Comparison of ENCODE assay signal across 25 cellular contexts in the genomic region with DNA sequence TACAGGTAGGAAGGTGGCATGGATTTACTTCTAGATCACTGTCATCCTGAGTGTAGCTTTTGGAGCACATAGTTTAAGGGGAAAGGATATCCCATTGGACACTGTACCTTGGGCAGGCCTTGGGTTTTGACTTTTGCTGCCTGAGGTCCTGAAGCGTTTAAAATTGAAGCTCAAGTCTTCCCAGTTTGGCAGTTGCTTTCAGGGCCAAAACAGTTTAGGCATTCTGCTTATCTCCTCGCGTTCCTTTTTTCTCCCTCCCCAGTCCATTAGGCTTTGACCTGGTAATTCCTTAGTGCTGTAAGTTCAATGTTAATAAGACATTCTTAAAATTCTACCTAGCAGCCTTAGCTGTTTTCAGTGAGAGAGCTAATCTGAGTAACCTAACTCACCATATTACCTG. TPM values are rescaled to one million over a fixed set of nuclear protein-coding genes. Genes with fewer than 3 reads are reported as not detected.
A peak's percentile ranks its signal among the peaks of the same experiment; 100 is the strongest.
DNase-seq lines count a peak whose midpoint lies in the region; ATAC-seq, FAIRE-seq and TF ChIP-seq lines count a peak whose summit lies in the region.
"Had no signal": no experiment of that assay in that cellular context is flagged by ENCODE, and none has a peak within 500 bp of the region (broad histone marks: within the 10 kb centered on the region; RNA-seq: fewer than 3 reads in every experiment).

No MANE protein-coding gene starts in this region.

- H3K4me2 ChIP-seq in K562 (ENCODE audit: insufficient read depth, low read length) (no peak overlapping the region), trophoblast cell (ENCODE audit: low read length) (no peak overlapping the region)
- H3K4me2 ChIP-seq: BLaER1 treated with 17β-estradiol and CSF1 and Interleukin-3, amounts not matched to agents 10 nM and 100 nM had no signal

- H3K4me1 ChIP-seq in CD4-positive, CD25-positive, alpha-beta regulatory T cell (ENCODE audit: control insufficient read depth, insufficient read depth, low read length, poor library complexity, severe bottlenecking) = peaks cover 10% of the 10 kb centered on the region
- H3K4me1 ChIP-seq in K562 (replicated peaks in 1 of 2; ENCODE audit: control insufficient read depth in 2 of 2, insufficient read depth in 2 of 2, low read length in 2 of 2) (no peaks in the 10 kb centered on the region), trophoblast cell (ENCODE audit: control insufficient read depth in 1 of 2, insufficient read depth in 2 of 2, low read length in 2 of 2) (peaks cover 4 to 11% of the 10 kb centered on the region in 2 experiments)
- H3K4me1 ChIP-seq: BLaER1 treated with 17β-estradiol and CSF1 and Interleukin-3, amounts not matched to agents 10 nM and 100 nM had no signal

- H3K14ac ChIP-seq in trophoblast cell (ENCODE audit: low read length) = no peak overlapping the region

- no peak overlapping the region for H3K4me3 Mint-ChIP-seq in CD4-positive, CD25-positive, alpha-beta regulatory T cell
- H3K4me3 Mint-ChIP-seq: CD4-positive, alpha-beta memory T cell; IgD-negative memory B cell; T-cell had no signal

- H3K9me3 Mint-ChIP-seq in CD4-positive, CD25-positive, alpha-beta regulatory T cell = no peaks in the 10 kb centered on the region
- H3K9me3 Mint-ChIP-seq: CD4-positive, alpha-beta memory T cell; IgD-negative memory B cell; T-cell had no signal

- no peak for DNase-seq in CD4-positive, CD25-positive, alpha-beta regulatory T cell
- no peak for DNase-seq in HTR-8/SVneo (ENCODE audit: insufficient read length, low spot score)
- no peak for DNase-seq in K562 (ENCODE audit: extremely low read depth in 1 of 4, low spot score in 3 of 4)
- peak; percentile 61 to 85 for DNase-seq in trophoblast cell
- DNase-seq in foreskin fibroblast = no peak
- no peak for DNase-seq in iPS-NIHi11 (ENCODE audit: low spot score)
- DNase-seq: AML-193; CD4-positive, alpha-beta memory T cell; COR-L47; DMS 273 treated with DMSO at 0.1 percent for 48 hours; DND-41; NCI-H1048; NCI-H1417; NCI-H1694; NCI-H2081; NCI-H226; NCI-H510A; NCI-H69; RPMI8226; SHP77; T-cell had no signal

- no peak overlapping the region for H2AK5ac ChIP-seq in trophoblast cell (ENCODE audit: low read length)

- H3K23ac ChIP-seq in trophoblast cell (ENCODE audit: low read length) = no peak overlapping the region

- H3K27ac Mint-ChIP-seq in CD4-positive, CD25-positive, alpha-beta regulatory T cell = peak overlapping the region in 2 of 3 donors; percentile 43 to 48
- H3K27ac Mint-ChIP-seq: IgD-negative memory B cell had no signal

- H3K79me2 ChIP-seq in K562 (ENCODE audit: control insufficient read depth, insufficient read depth, low read length) = no peaks in the 10 kb centered on the region
- H3K79me2 ChIP-seq in trophoblast cell (ENCODE audit: control insufficient read depth, insufficient read depth, low read length, poor library complexity) = no peaks in the 10 kb centered on the region

- H3K18ac ChIP-seq in trophoblast cell (ENCODE audit: low read length) = no peak overlapping the region

- in situ Hi-C loops in K562 (cut with MboI) = no loop called here

- H4K91ac ChIP-seq in trophoblast cell (ENCODE audit: low read depth, low read length) = no peak overlapping the region

- FAIRE-seq in HTR-8/SVneo (lab: Jason Lieb, UNC) = peak; percentile 16
- no peak for FAIRE-seq in K562 (lab: Jason Lieb, UNC)
- FAIRE-seq: A204.1 had no signal

- no peak for TF ChIP-seq RAD21 in K562 (CRISPR knock-in tag; conservative IDR thresholded peaks at IDR 0.05 in 1 of 2, IDR thresholded peaks at IDR 0.05 in 1 of 2)

- H3K4ac ChIP-seq in trophoblast cell (ENCODE audit: low read depth, low read length) = no peak overlapping the region

- TF ChIP-seq EP300 in K562 (IDR thresholded peaks at IDR 0.05; ENCODE audit: low read length) = no peak

- CTCF ChIA-PET in K562 (lab: Yijun Ruan, JAX; ENCODE audit: low intra/inter-chr PET ratio) = no interaction called here

- H3K9me1 ChIP-seq in K562 (ENCODE audit: control insufficient read depth, insufficient read depth, low read length) = no peaks in the 10 kb centered on the region

- no peaks in the 10 kb centered on the region for H3K27me3 ChIP-seq in CD4-positive, CD25-positive, alpha-beta regulatory T cell (ENCODE audit: control insufficient read depth, insufficient read depth, low read length)
- H3K27me3 ChIP-seq in K562 (ENCODE audit: control insufficient read depth in 2 of 2, insufficient read depth in 2 of 2, low read length in 2 of 2) = no peaks in the 10 kb centered on the region
- no peaks in the 10 kb centered on the region for H3K27me3 ChIP-seq in trophoblast cell (ENCODE audit: insufficient read depth, low read length)
- H3K27me3 ChIP-seq: BLaER1 treated with 17β-estradiol and CSF1 and Interleukin-3, amounts not matched to agents 10 nM and 100 nM had no signal

- no peak overlapping the region for H2BK120ac ChIP-seq in trophoblast cell (ENCODE audit: insufficient read depth, low read length, poor library complexity)

- H2AFZ ChIP-seq in K562 (ENCODE audit: low read depth, low read length) (no peak overlapping the region), trophoblast cell (ENCODE audit: insufficient read depth, low read length, poor library complexity) (no peak overlapping the region)

- no peaks in the 10 kb centered on the region for H3K27me3 Mint-ChIP-seq in CD4-positive, CD25-positive, alpha-beta regulatory T cell
- H3K27me3 Mint-ChIP-seq: CD4-positive, alpha-beta memory T cell; IgD-negative memory B cell; T-cell had no signal

- H3K79me1 ChIP-seq in trophoblast cell (ENCODE audit: low read length) = peaks cover 4% of the 10 kb centered on the region

- no peak for TF ChIP-seq POLR2A in K562 (conservative IDR thresholded peaks at IDR 0.05)

- no peak overlapping the region for H4K12ac ChIP-seq in trophoblast cell (ENCODE audit: low read depth, low read length)

- peaks cover 3% of the 10 kb centered on the region for H3K36me3 Mint-ChIP-seq in CD4-positive, CD25-positive, alpha-beta regulatory T cell

- H2BK12ac ChIP-seq in trophoblast cell (ENCODE audit: low read length) = no peak overlapping the region

- TF ChIP-seq CTCF in K562 (IDR thresholded peaks at IDR 0.05 in 2 of 3, conservative IDR thresholded peaks at IDR 0.05 in 1 of 3; ENCODE audit: insufficient read depth in 2 of 3, low read depth in 1 of 3, low read length in 3 of 3) (no peak), foreskin fibroblast (IDR thresholded peaks at IDR 0.05; ENCODE audit: low read depth, low read length) (no peak)

- no peak overlapping the region for H3K27ac ChIP-seq in CD4-positive, CD25-positive, alpha-beta regulatory T cell (ENCODE audit: insufficient read depth, low read length, poor library complexity, severe bottlenecking)
- no peak overlapping the region for H3K27ac ChIP-seq in K562 (ENCODE audit: extremely low read depth, low read depth, low read length)
- H3K27ac ChIP-seq in trophoblast cell (ENCODE audit: low read depth, low read length) = peak overlapping the region; percentile 77
- H3K27ac ChIP-seq: BLaER1 treated with 17β-estradiol and CSF1 and Interleukin-3, amounts not matched to agents 10 nM and 100 nM had no signal

- ATAC-seq in CD4-positive, CD25-positive, alpha-beta regulatory T cell (ENCODE audit: low read depth in 2 of 2) = no peak
- ATAC-seq in K562 (peak; percentile 43), GM21447 (IDR thresholded peaks at IDR 0.05; ENCODE audit: unreplicated experiment) (no peak)
- ATAC-seq: T-cell had no signal

- BruUV-seq in K562 (replicated peaks; lab: Mats Ljungman, UMichigan) = no TSS peak

- H3K36me3 ChIP-seq in CD4-positive, CD25-positive, alpha-beta regulatory T cell (ENCODE audit: control insufficient read depth, insufficient read depth, low read length) = no peaks in the 10 kb centered on the region
- H3K36me3 ChIP-seq in K562 (ENCODE audit: control insufficient read depth, insufficient read depth, low read length) = peaks cover 13% of the 10 kb centered on the region; the same call in 1 of the 3 replicates
- no peaks in the 10 kb centered on the region for H3K36me3 ChIP-seq in trophoblast cell (ENCODE audit: control insufficient read depth in 1 of 2, insufficient read depth in 2 of 2, low read length in 2 of 2)

- 63% methylated on average over 3 of the region's 3 CpGs for WGBS in K562 (ENCODE audit: insufficient coverage, low coverage, missing lambda C conversion rate)
- WGBS in trophoblast cell (ENCODE audit: extremely low coverage, insufficient coverage, insufficient read length) = no CpG with 5 or more reads among the region's 3 CpGs

- intact Hi-C loops in K562 (cut with micrococcal nuclease) = no loop called here

- H3K9ac ChIP-seq in K562 (ENCODE audit: insufficient read depth in 1 of 2, low read depth in 2 of 2, low read length in 2 of 2) (no peak overlapping the region), trophoblast cell (ENCODE audit: low read length) (no peak overlapping the region)
- H3K9ac ChIP-seq: BLaER1 treated with 17β-estradiol and CSF1 and Interleukin-3, amounts not matched to agents 10 nM and 100 nM had no signal

- no peaks in the 10 kb centered on the region for H4K20me1 ChIP-seq in K562 (replicated peaks; ENCODE audit: control insufficient read depth, insufficient read depth, low read length)
- H4K20me1 ChIP-seq: BLaER1 treated with 17β-estradiol and CSF1 and Interleukin-3, amounts not matched to agents 10 nM and 100 nM had no signal

- no peaks in the 10 kb centered on the region for H3K9me3 ChIP-seq in CD4-positive, CD25-positive, alpha-beta regulatory T cell (ENCODE audit: control insufficient read depth in 2 of 2, low read length in 2 of 2)
- no peaks in the 10 kb centered on the region for H3K9me3 ChIP-seq in K562 (replicated peaks; ENCODE audit: control insufficient read depth, insufficient read depth, low read depth, low read length)
- no peaks in the 10 kb centered on the region for H3K9me3 ChIP-seq in trophoblast cell (ENCODE audit: insufficient read depth, low read depth, low read length)
- H3K9me3 ChIP-seq: BLaER1 treated with 17β-estradiol and CSF1 and Interleukin-3, amounts not matched to agents 10 nM and 100 nM had no signal

- no peak overlapping the region for H4K8ac ChIP-seq in trophoblast cell (ENCODE audit: low read depth, low read length)

- H2BK5ac ChIP-seq in trophoblast cell (ENCODE audit: low read depth, low read length, poor library complexity) = peak overlapping the region; percentile 77

- POLR2A ChIA-PET in K562 (lab: Yijun Ruan, JAX) = interaction anchor here (1.3 to 1.4 kb wide), 2 partner anchors 10 kb away, joined by 3 to 4 read pairs; no protein-coding TSS in a partner anchor

- H3K4me1 Mint-ChIP-seq in CD4-positive, CD25-positive, alpha-beta regulatory T cell = peaks cover 7 to 17% (median 14%) of the 10 kb centered on the region in 4 donors

- H3K4me3 ChIP-seq in CD4-positive, CD25-positive, alpha-beta regulatory T cell (ENCODE audit: low read depth, low read length) = no peak overlapping the region
- H3K4me3 ChIP-seq in K562 (no peak overlapping the region), trophoblast cell (ENCODE audit: low read depth, low read length) (no peak overlapping the region), foreskin fibroblast (ENCODE audit: low read depth in 1 of 2, low read length in 2 of 2) (no peak overlapping the region)
- H3K4me3 ChIP-seq: BLaER1 treated with 17β-estradiol and CSF1 and Interleukin-3, amounts not matched to agents 10 nM and 100 nM had no signal

RNA-seq across cellular contexts. Expression of a gene that starts 35.7 kb away (rescaled TPM):
- total RNA-seq in CD4-positive, CD25-positive, alpha-beta regulatory T cell = 21.4 TPM
- 10 to 100 TPM; 14.3 to 18.8 (median 16.2) TPM for polyA plus RNA-seq in CD4-positive, CD25-positive, alpha-beta regulatory T cell
- 54.9 and 143 TPM in 2 replicates for total RNA-seq in K562 (2011; cell fraction: chromatin; rRNA removed; ENCODE audit: low replicate concordance)
- 31.2 and 37.0 TPM in 2 replicates for total RNA-seq in K562 (2011; cell fraction: nucleolus; rRNA removed)
- 72.7 and 85.7 TPM in 2 replicates for total RNA-seq in K562 (2011; cell fraction: nucleoplasm; rRNA removed)
- total RNA-seq in K562 (2014; rRNA removed) (33.6 and 37.0 TPM in 2 replicates), K562 (2014; rRNA removed; fragmentation: Illumina TruSeq; extraction: Trizol) (53.7 and 66.3 TPM in 2 replicates), K562 (2015; rRNA removed; fragmentation: Illumina TruSeq; extraction: Trizol) (46.1 and 47.7 TPM in 2 replicates), K562 (2021) (47.8 and 60.7 TPM in 2 replicates)
- polyA plus RNA-seq in K562 (2011; rRNA removed) (61.7 and 63.8 TPM in 2 replicates), K562 (2014; fragmentation: Illumina TruSeq; extraction: Trizol) (55.6 and 61.0 TPM in 2 replicates), K562 (2014; fragmentation: Nextera tagmentation; extraction: Ambion mirVana) (10 to 100 TPM; 71.1 to 83.3 TPM), K562 (2014; rRNA removed) (101 and 111 TPM in 2 replicates)
- 9.8 and 29.4 TPM in 2 replicates for polyA plus RNA-seq in K562 (2011; cell fraction: cytosol; rRNA removed)
- 102 and 157 TPM in 2 replicates for polyA plus RNA-seq in K562 (2011; cell fraction: nucleus; rRNA removed)
- polyA plus RNA-seq in K562 (2012) = 47.3 and 108 TPM in 2 replicates
- polyA minus RNA-seq in K562 (2011; rRNA and poly(A)+ RNA removed) = 57.6 and 60.5 TPM in 2 replicates
- 9.4 and 11.6 TPM in 2 replicates for polyA minus RNA-seq in K562 (2011; cell fraction: cytosol; rRNA and poly(A)+ RNA removed)
- polyA minus RNA-seq in K562 (2011; cell fraction: nucleus; rRNA and poly(A)+ RNA removed) = 90.7 and 164 TPM in 2 replicates
- 49.9 and 51.7 TPM in 2 replicates for polyA plus RNA-seq in trophoblast cell (2013)

Comparison
In these comparisons a context has a peak if more than half of its experiments do, and no peak if none do; other contexts are left out.
1. DNase-seq: peak in trophoblast cell (2 of 2); none in CD4-positive, CD25-positive, alpha-beta regulatory T cell (0 of 3), HTR-8/SVneo (single experiment), K562 (0 of 4), foreskin fibroblast (0 of 2) and iPS-NIHi11 (single experiment).